Comparison of ENCODE assay signal across 8 cellular contexts in the genomic region with DNA sequence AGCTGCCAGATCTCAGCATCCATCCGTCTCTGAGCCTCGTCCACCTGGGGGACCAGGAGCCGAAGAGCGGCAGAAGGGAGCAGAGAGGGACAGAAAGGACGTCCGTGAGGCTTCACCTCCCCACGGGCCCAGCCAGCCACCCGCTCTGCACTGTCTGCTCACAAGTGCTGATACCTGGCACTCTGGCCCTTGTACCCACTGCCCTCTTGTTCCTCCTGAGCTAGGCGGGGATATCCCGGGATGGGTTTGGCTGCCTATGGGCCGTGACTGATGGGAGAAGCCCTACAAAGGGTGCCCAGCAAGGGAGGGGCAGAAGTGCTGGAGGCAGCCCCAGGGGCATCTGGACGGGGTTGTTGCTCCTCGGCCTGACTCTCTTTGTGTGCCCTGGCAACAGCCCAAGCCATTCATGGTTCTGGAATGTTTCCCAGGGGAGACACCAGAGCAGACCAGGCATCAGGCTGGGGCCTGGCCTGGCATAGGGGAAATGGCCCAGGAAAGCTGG. TPM values are rescaled to one million over a fixed set of nuclear protein-coding genes. Genes with fewer than 3 reads are reported as not detected.
DNase-seq lines count a peak whose midpoint lies in the region; ATAC-seq lines count a peak whose summit lies in the region.
"Had no signal": no experiment of that assay in that cellular context is flagged by ENCODE, and none has a peak within 500 bp of the region (broad histone marks: within the 10 kb centered on the region; RNA-seq: fewer than 3 reads in every experiment).

No MANE protein-coding gene starts in this region.

- intact Hi-C loops in right cardiac atrium (cut with DNase I): loop anchor here in 2 of 4 donors (10.0 kb wide), 1 partner anchor 95 kb away; no protein-coding TSS in a partner anchor
- intact Hi-C loops in naive thymus-derived CD4-positive, alpha-beta T cell (cut with micrococcal nuclease): no loop called here
- intact Hi-C loops in activated CD4-positive, alpha-beta T cell treated with anti-CD3 and anti-CD28 coated beads for 36 hours (cut with DNase I, micrococcal nuclease): no loop called here

- peak overlapping the region; percentile 42 for H3K27ac ChIP-seq in right cardiac atrium (ENCODE audit: low read length)
- H3K27ac ChIP-seq in subcutaneous abdominal adipose tissue (ENCODE audit: low read depth, low read length): peak overlapping the region; percentile 78
- H3K27ac ChIP-seq in naive thymus-derived CD4-positive, alpha-beta T cell (ENCODE audit: low read depth, low read length): no peak overlapping the region

- H3K4me1 Mint-ChIP-seq in naive thymus-derived CD4-positive, alpha-beta T cell: peaks cover 0 to 3% (median 0%) of the 10 kb centered on the region in 7 donors
- H3K4me1 Mint-ChIP-seq in activated CD4-positive, alpha-beta T cell treated with anti-CD3 and anti-CD28 coated beads for 36 hours: peaks cover 3% of the 10 kb centered on the region

- H3K4me3 ChIP-seq in right cardiac atrium (ENCODE audit: low read length) (no peak overlapping the region), subcutaneous abdominal adipose tissue (ENCODE audit: low read depth in 1 of 5, low read length in 5 of 5) (no peak overlapping the region)
- H3K4me3 ChIP-seq in naive thymus-derived CD4-positive, alpha-beta T cell (ENCODE audit: low read length): no peak overlapping the region

- no peaks in the 10 kb centered on the region for H3K9me3 Mint-ChIP-seq in naive thymus-derived CD4-positive, alpha-beta T cell
- H3K9me3 Mint-ChIP-seq in activated CD4-positive, alpha-beta T cell treated with anti-CD3 and anti-CD28 coated beads for 36 hours (ENCODE audit: low read depth): no peaks in the 10 kb centered on the region

- H3K27me3 ChIP-seq in right cardiac atrium (ENCODE audit: control insufficient read depth, insufficient read depth) (no peaks in the 10 kb centered on the region), subcutaneous abdominal adipose tissue (ENCODE audit: control insufficient read depth in 5 of 5, insufficient read depth in 4 of 5, low read length in 5 of 5) (no peaks in the 10 kb centered on the region)
- no peaks in the 10 kb centered on the region for H3K27me3 ChIP-seq in naive thymus-derived CD4-positive, alpha-beta T cell (ENCODE audit: control insufficient read depth in 2 of 2, insufficient read depth in 2 of 2, low read length in 2 of 2)

- WGBS in right cardiac atrium: 47% methylated on average over 13 of the region's 13 CpGs

- H3K4me1 ChIP-seq in right cardiac atrium (ENCODE audit: control insufficient read depth, insufficient read depth, low read length) (no peaks in the 10 kb centered on the region), subcutaneous abdominal adipose tissue (ENCODE audit: control insufficient read depth in 5 of 5, insufficient read depth in 5 of 5, low read length in 5 of 5) (peaks cover 3 to 45% (median 26%) of the 10 kb centered on the region in 5 donors)
- H3K4me1 ChIP-seq in naive thymus-derived CD4-positive, alpha-beta T cell (ENCODE audit: control insufficient read depth in 2 of 2, insufficient read depth in 2 of 2, low read length in 2 of 2): no peaks in the 10 kb centered on the region

- H3K36me3 ChIP-seq in subcutaneous abdominal adipose tissue (ENCODE audit: control insufficient read depth in 5 of 5, insufficient read depth in 5 of 5, low read length in 5 of 5): peaks cover 0 to 98% (median 90%) of the 10 kb centered on the region in 5 donors
- no peaks in the 10 kb centered on the region for H3K36me3 ChIP-seq in naive thymus-derived CD4-positive, alpha-beta T cell (ENCODE audit: control insufficient read depth in 2 of 3, insufficient read depth in 3 of 3, low read length in 3 of 3)

- ATAC-seq in right cardiac atrium (peak; percentile 59 to 63), GM18861 (IDR thresholded peaks at IDR 0.05; ENCODE audit: unreplicated experiment) (no peak)
- no peak for ATAC-seq in naive thymus-derived CD4-positive, alpha-beta T cell
- no peak for ATAC-seq in activated CD4-positive, alpha-beta T cell treated with anti-CD3 and anti-CD28 coated beads for 36 hours

- DNase-seq in HuH-7.5 (ENCODE audit: low spot score) (peak; percentile 44), amniotic epithelial cell (ENCODE audit: low read depth) (peak; percentile 85), right cardiac atrium (peak; percentile 84 to 91 (median 91))
- no peak for DNase-seq in naive thymus-derived CD4-positive, alpha-beta T cell
- DNase-seq in activated CD4-positive, alpha-beta T cell treated with anti-CD3 and anti-CD28 coated beads for 36 hours: no peak

- no peaks in the 10 kb centered on the region for H3K9me3 ChIP-seq in right cardiac atrium (ENCODE audit: control insufficient read depth, low read length)
- H3K9me3 ChIP-seq in subcutaneous abdominal adipose tissue (ENCODE audit: control insufficient read depth in 5 of 5, low read length in 5 of 5): no peaks in the 10 kb centered on the region
- no peaks in the 10 kb centered on the region for H3K9me3 ChIP-seq in naive thymus-derived CD4-positive, alpha-beta T cell (ENCODE audit: control insufficient read depth in 2 of 3, low read length in 3 of 3)

- no peak overlapping the region for H3K27ac Mint-ChIP-seq in naive thymus-derived CD4-positive, alpha-beta T cell
- H3K27ac Mint-ChIP-seq in activated CD4-positive, alpha-beta T cell treated with anti-CD3 and anti-CD28 coated beads for 36 hours: no peak overlapping the region

- H3K36me3 Mint-ChIP-seq in naive thymus-derived CD4-positive, alpha-beta T cell: peaks cover 0 to 4% (median 0%) of the 10 kb centered on the region in 5 donors
- no peaks in the 10 kb centered on the region for H3K36me3 Mint-ChIP-seq in activated CD4-positive, alpha-beta T cell treated with anti-CD3 and anti-CD28 coated beads for 36 hours (ENCODE audit: low read depth)

- CTCF ChIA-PET in naive thymus-derived CD4-positive, alpha-beta T cell (lab: Charles Lee): no interaction called here
- CTCF ChIA-PET in activated CD4-positive, alpha-beta T cell treated with anti-CD3 and anti-CD28 coated beads for 36 hours (lab: Charles Lee): interaction anchor here (0.8 kb wide), 1 partner anchor 278 kb away, joined by 3 read pairs; no protein-coding TSS in a partner anchor

- POLR2A ChIA-PET in naive thymus-derived CD4-positive, alpha-beta T cell (lab: Charles Lee): no interaction called here
- POLR2A ChIA-PET in activated CD4-positive, alpha-beta T cell treated with anti-CD3 and anti-CD28 coated beads for 36 hours (lab: Charles Lee): no interaction called here

- no peak overlapping the region for H3K4me3 Mint-ChIP-seq in naive thymus-derived CD4-positive, alpha-beta T cell
- H3K4me3 Mint-ChIP-seq in activated CD4-positive, alpha-beta T cell treated with anti-CD3 and anti-CD28 coated beads for 36 hours: no peak overlapping the region

- H3K9ac ChIP-seq in subcutaneous abdominal adipose tissue (ENCODE audit: low read length in 5 of 5): peak overlapping the region in 3 of 5 donors; percentile 11 to 59 (median 13)

- H3K27me3 Mint-ChIP-seq in naive thymus-derived CD4-positive, alpha-beta T cell: no peaks in the 10 kb centered on the region
- H3K27me3 Mint-ChIP-seq in activated CD4-positive, alpha-beta T cell treated with anti-CD3 and anti-CD28 coated beads for 36 hours: no peaks in the 10 kb centered on the region

RNA-seq across cellular contexts. Expression of gene LDLRAD2, which starts 57.6 kb away (rescaled TPM):
- total RNA-seq in right cardiac atrium: under 1 TPM in 2 of 4 donors, not detected in 2; 0.06 to 0.23 TPM
- 4.7 TPM for polyA plus RNA-seq in right cardiac atrium
- total RNA-seq in naive thymus-derived CD4-positive, alpha-beta T cell: under 1 TPM in 2 of 5 experiments, not detected in 3; 0.66 to 0.86 TPM
- not detected for polyA plus RNA-seq in naive thymus-derived CD4-positive, alpha-beta T cell
- under 1 TPM in 1 of 2 experiments, not detected in 1; 0.11 TPM for total RNA-seq in activated CD4-positive, alpha-beta T cell treated with anti-CD3 and anti-CD28 coated beads for 36 hours
- polyA plus RNA-seq: neural cell had no signal

Comparison
In these comparisons a context has a peak if more than half of its experiments do, and no peak if none do; other contexts are left out.
1. DNase-seq: peak in HuH-7.5 (single experiment), amniotic epithelial cell (single experiment) and right cardiac atrium (3 of 3); none in naive thymus-derived CD4-positive, alpha-beta T cell (0 of 9) and activated CD4-positive, alpha-beta T cell treated with anti-CD3 and anti-CD28 coated beads for 36 hours (single experiment).
2. ATAC-seq: peak in right cardiac atrium (2 of 2); none in naive thymus-derived CD4-positive, alpha-beta T cell (single experiment), GM18861 (single experiment) and activated CD4-positive, alpha-beta T cell treated with anti-CD3 and anti-CD28 coated beads for 36 hours (single experiment).